ENCODE assay signal across 39 cellular contexts in genomic region chr3:167450675-167451074, GRCh38. TPM values are rescaled to one million over a fixed set of nuclear protein-coding genes. Genes with fewer than 3 reads are reported as not detected.
"Had no signal": no experiment of that assay in that cellular context is flagged by ENCODE, and none has a peak within 500 bp of the region (broad histone marks: within the 10 kb centered on the region; RNA-seq: fewer than 3 reads in every experiment).

No MANE protein-coding gene starts in this region.

- H3K36me3 Mint-ChIP-seq: activated CD4-positive, alpha-beta memory T cell treated with anti-CD3 and anti-CD28 coated beads for 36 hours; activated naive CD4-positive, alpha-beta T cell treated with anti-CD3 and anti-CD28 coated beads, Interleukin-2, amount 10 ng/mL, durations not matched to agents 7 days and 5 days; activated naive CD8-positive, alpha-beta T cell; brain had no signal

- H3K4me1 Mint-ChIP-seq: activated naive CD4-positive, alpha-beta T cell treated with anti-CD3 and anti-CD28 coated beads, Interleukin-2, amount 10 ng/mL, durations not matched to agents 7 days and 5 days; brain had no signal

- H3K9me3 Mint-ChIP-seq: activated B cell treated with CpG ODN at 0.5 μM for 24 hours; activated CD4-positive, alpha-beta memory T cell treated with anti-CD3 and anti-CD28 coated beads for 36 hours; activated naive CD4-positive, alpha-beta T cell treated with anti-CD3 and anti-CD28 coated beads, Interleukin-2, amount 10 ng/mL, durations not matched to agents 7 days and 5 days; activated naive CD8-positive, alpha-beta T cell treated with anti-CD3 and anti-CD28 coated beads, Interleukin-2, amount 50 U/mL, for 24 hours; activated T-cell treated with anti-CD3 and anti-CD28 coated beads, Interleukin-2, amount 50 U/mL, for 4 hours; activated T-helper 1 cell treated with anti-CD3 and anti-CD28 coated beads, Interleukin-12 subunit alpha, Interleukin-12 subunit beta, Interleukin-2, Interleukin-4 antibody, amounts not matched to agents 30 ng/mL and 10 ng/mL and 1 ng/mL, durations not matched to agents 14 hours and 24 hours and 36 hours; brain had no signal

- H3K27me3 ChIP-seq: MG63 had no signal

- H3K27ac Mint-ChIP-seq: activated B cell treated with CpG ODN at 0.5 μM for 24 hours; activated CD4-positive, alpha-beta memory T cell treated with anti-CD3 and anti-CD28 coated beads for 36 hours; activated naive CD4-positive, alpha-beta T cell treated with anti-CD3 and anti-CD28 coated beads, Interleukin-2, amount 10 ng/mL, durations not matched to agents 7 days and 5 days; activated naive CD8-positive, alpha-beta T cell; activated naive CD8-positive, alpha-beta T cell treated with anti-CD3 and anti-CD28 coated beads, Interleukin-2, amount 50 U/mL, for 24 hours; activated T-helper 1 cell treated with anti-CD3 and anti-CD28 coated beads, Interleukin-12 subunit alpha, Interleukin-12 subunit beta, Interleukin-2, Interleukin-4 antibody, amounts not matched to agents 30 ng/mL and 10 ng/mL and 1 ng/mL, durations not matched to agents 14 hours and 24 hours and 36 hours; brain had no signal

- H3K27ac ChIP-seq: PC-9, RWPE1, VCaP had no signal

- H3K4me3 ChIP-seq: MG63, PC-9 had no signal

- H3K4me3 Mint-ChIP-seq: activated B cell treated with CpG ODN at 0.5 μM for 24 hours; activated CD4-positive, alpha-beta memory T cell treated with anti-CD3 and anti-CD28 coated beads for 36 hours; activated naive CD4-positive, alpha-beta T cell treated with anti-CD3 and anti-CD28 coated beads, Interleukin-2, amount 10 ng/mL, durations not matched to agents 7 days and 5 days; activated naive CD8-positive, alpha-beta T cell; activated naive CD8-positive, alpha-beta T cell treated with anti-CD3 and anti-CD28 coated beads, Interleukin-2, amount 50 U/mL, for 24 hours; activated T-cell treated with anti-CD3 and anti-CD28 coated beads, Interleukin-2, amount 50 U/mL, for 4 hours; activated T-helper 1 cell treated with anti-CD3 and anti-CD28 coated beads, Interleukin-12 subunit alpha, Interleukin-12 subunit beta, Interleukin-2, Interleukin-4 antibody, amounts not matched to agents 30 ng/mL and 10 ng/mL and 1 ng/mL, durations not matched to agents 14 hours and 24 hours and 36 hours; brain had no signal

- H3K9me3 ChIP-seq: MG63 had no signal

- H3K27me3 Mint-ChIP-seq: activated B cell treated with CpG ODN at 0.5 μM for 24 hours; activated naive CD4-positive, alpha-beta T cell treated with anti-CD3 and anti-CD28 coated beads, Interleukin-2, amount 10 ng/mL, durations not matched to agents 7 days and 5 days; activated naive CD8-positive, alpha-beta T cell; activated naive CD8-positive, alpha-beta T cell treated with anti-CD3 and anti-CD28 coated beads, Interleukin-2, amount 50 U/mL, for 24 hours; brain had no signal

- H3K36me3 ChIP-seq: MG63 had no signal

- DNase-seq: activated B cell treated with CpG ODN at 0.5 μM for 24 hours; activated CD4-positive, alpha-beta memory T cell treated with anti-CD3 and anti-CD28 coated beads for 36 hours; activated CD4-positive, alpha-beta T cell treated with anti-CD3 and anti-CD28 coated beads for 4 hours; activated CD4-positive, alpha-beta T cell treated with anti-CD3 and anti-CD28 coated beads, Interleukin-2, amount 50 U/mL, for 1 hour; activated CD4-positive, CD25-positive, alpha-beta regulatory T cell treated with anti-CD3 and anti-CD28 coated beads, Interleukin-2, amount 50 U/mL, for 72 hours; activated CD8-positive, alpha-beta memory T cell treated with anti-CD3 and anti-CD28 coated beads, Interleukin-2, amount 50 U/mL, for 4 hours; activated naive CD4-positive, alpha-beta T cell treated with anti-CD3 and anti-CD28 coated beads, Interleukin-2, amount 10 ng/mL, durations not matched to agents 7 days and 5 days; activated naive CD8-positive, alpha-beta T cell treated with anti-CD3 and anti-CD28 coated beads, Interleukin-2, amount 50 U/mL, for 24 hours; activated T-cell treated with anti-CD3 and anti-CD28 coated beads for 4 hours; activated T-cell treated with anti-CD3 and anti-CD28 coated beads, Interleukin-2, amount 50 U/mL, for 4 hours; anterior cingulate cortex; caudate nucleus; cerebellar nuclear complex; Kasumi-1; KG1; MG63; NCI-H1048; NCI-H1417; NCI-H146; NCI-H187; NCI-H2029 treated with DMSO at 0.1 percent for 48 hours; NCI-H2107; NCI-H226; NCI-H526; NCI-H774; PC-9; SW 1271; T-helper 1 cell; T-helper 2 cell; T-helper 9 cell had no signal

RNA-seq across cellular contexts. Expression of gene SERPINI2, which starts 23.2 kb away (rescaled TPM):
- total RNA-seq: activated B cell treated with CpG ODN at 0.5 μM for 24 hours; activated CD4-positive, alpha-beta memory T cell treated with anti-CD3 and anti-CD28 coated beads for 36 hours; activated T-cell treated with anti-CD3 and anti-CD28 coated beads, Interleukin-2, amount 50 U/mL, for 4 hours; activated T-helper 1 cell treated with anti-CD3 and anti-CD28 coated beads, Interleukin-12 subunit alpha, Interleukin-12 subunit beta, Interleukin-2, Interleukin-4 antibody, amounts not matched to agents 30 ng/mL and 10 ng/mL and 1 ng/mL, durations not matched to agents 14 hours and 24 hours and 36 hours; bronchial epithelial cell; NCI-H460; OCI-LY7; PC-9; Right ventricle myocardium inferior had no signal
